In the genomic region with DNA sequence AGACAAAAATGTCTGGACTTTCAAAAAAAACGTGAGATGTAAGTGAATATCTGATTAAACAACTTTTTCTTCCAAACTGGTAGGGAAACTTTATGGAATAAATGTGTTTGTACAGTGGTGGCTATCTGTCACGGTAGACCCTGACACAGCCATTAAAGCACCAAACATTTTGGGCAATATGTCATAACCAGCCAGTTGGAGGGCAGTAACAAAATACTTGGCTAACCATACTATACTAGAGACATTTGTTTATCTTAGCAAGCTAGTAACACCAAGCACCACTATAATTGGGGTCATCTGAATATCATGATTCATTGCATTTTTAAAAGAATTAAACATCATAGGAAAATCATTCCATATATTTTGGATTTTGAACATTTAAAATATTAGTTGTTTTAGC, we compare ENCODE assay signal across 20 cellular contexts. TPM values are rescaled to one million over a fixed set of nuclear protein-coding genes. Genes with fewer than 3 reads are reported as not detected.
DNase-seq lines count a peak whose midpoint lies in the region; ATAC-seq and TF ChIP-seq lines count a peak whose summit lies in the region.
"Had no signal": no experiment of that assay in that cellular context is flagged by ENCODE, and none has a peak within 500 bp of the region (broad histone marks: within the 10 kb centered on the region; RNA-seq: fewer than 3 reads in every experiment).

No MANE protein-coding gene starts in this region.

- no peaks in the 10 kb centered on the region for H3K79me2 ChIP-seq in GM23248 (ENCODE audit: insufficient read depth)

- H3K27ac ChIP-seq in GM23248: no peak overlapping the region
- H3K27ac ChIP-seq: A549, C4-2B, PC-9, SJSA1 had no signal

- peak overlapping the region; percentile 20; the same call in 1 of the 2 replicates for H2AFZ ChIP-seq in GM23248

- H3K9ac ChIP-seq in GM23248: no peak overlapping the region

- no peaks in the 10 kb centered on the region for H3K27me3 ChIP-seq in GM23248 (replicated peaks; ENCODE audit: insufficient read depth)
- H3K27me3 ChIP-seq: SJSA1 had no signal

- no peak overlapping the region for H3K4me2 ChIP-seq in GM23248 (ENCODE audit: unreplicated experiment)
- H3K4me2 ChIP-seq: A549, PC-9 had no signal

- no peak overlapping the region for H3K4me3 Mint-ChIP-seq in stimulated activated naive CD8-positive, alpha-beta T cell treated with anti-CD3 and anti-CD28 coated beads, Interleukin-15, amount 100 ng/mL, for 72 hours

- no peaks in the 10 kb centered on the region for H4K20me1 ChIP-seq in GM23248 (ENCODE audit: insufficient read depth)

- in situ Hi-C loops in GM23248 (cut with MboI): no loop called here

- DNase-seq in AG10803 (ENCODE audit: low read depth) (peak; percentile 15), GM23248 (peak; percentile 5), NCI-H69 (lab: John Stamatoyannopoulos, UW) (peak; percentile 62), fibroblast of peridontal ligament (ENCODE audit: extremely low read depth) (peak; percentile 56), cardiac septum (ENCODE audit: low spot score) (no peak), T1000 (lab: John Stamatoyannopoulos, UW) (no peak)
- DNase-seq in stimulated activated naive CD8-positive, alpha-beta T cell treated with anti-CD3 and anti-CD28 coated beads, Interleukin-15, amount 100 ng/mL, for 72 hours: no peak
- DNase-seq: COR-L47, DMS153, KG1, NCI-H1105 treated with DMSO at 0.1 percent for 48 hours, NCI-H1694 treated with DMSO at 0.1 percent for 48 hours, NCI-H2107, NCI-H345, NCI-H526 treated with DMSO at 0.1 percent for 48 hours, PC-9 had no signal

- H3K36me3 ChIP-seq in GM23248 (ENCODE audit: low read depth): no peaks in the 10 kb centered on the region
- H3K36me3 ChIP-seq: SJSA1 had no signal

- H3K4me3 ChIP-seq in AG10803 (ENCODE audit: low read length): no peak overlapping the region
- no peak overlapping the region for H3K4me3 ChIP-seq in GM23248
- H3K4me3 ChIP-seq: A549, PC-9, SJSA1 had no signal

- no peak for ATAC-seq in HG02885 (IDR thresholded peaks at IDR 0.05; ENCODE audit: poor library complexity, unreplicated experiment)
- no peak for ATAC-seq in stimulated activated naive CD8-positive, alpha-beta T cell treated with anti-CD3 and anti-CD28 coated beads, Interleukin-15, amount 100 ng/mL, for 72 hours
- ATAC-seq: A549 had no signal

- intact Hi-C loops in cardiac septum (cut with DNase I): no loop called here

- H3F3A ChIP-seq in GM23248 (ENCODE audit: insufficient read depth): peaks cover 15% of the 10 kb centered on the region; the same call in 1 of the 2 replicates

- no peaks in the 10 kb centered on the region for H3K27me3 Mint-ChIP-seq in stimulated activated naive CD8-positive, alpha-beta T cell treated with anti-CD3 and anti-CD28 coated beads, Interleukin-15, amount 100 ng/mL, for 72 hours

- H3K9me3 ChIP-seq in GM23248 (ENCODE audit: low read depth): no peaks in the 10 kb centered on the region
- H3K9me3 ChIP-seq: A549, SJSA1 had no signal

- no peak for TF ChIP-seq CTCF in AG10803 (conservative IDR thresholded peaks at IDR 0.05; ENCODE audit: low read length)

- peaks cover 19% of the 10 kb centered on the region for H3K4me1 ChIP-seq in GM23248 (ENCODE audit: insufficient read depth)
- H3K4me1 ChIP-seq: A549 had no signal

- 7 to 11% methylated on average over 2 of the region's 2 CpGs for WGBS in GM23248 (ENCODE audit: low coverage in 1 of 2, low lambda C conversion rate in 2 of 2, missing lambda C conversion rate in 2 of 2), 2 experiments

- H3K27ac Mint-ChIP-seq in stimulated activated naive CD8-positive, alpha-beta T cell treated with anti-CD3 and anti-CD28 coated beads, Interleukin-15, amount 100 ng/mL, for 72 hours: no peak overlapping the region

- no peaks in the 10 kb centered on the region for H3K4me1 Mint-ChIP-seq in stimulated activated naive CD8-positive, alpha-beta T cell treated with anti-CD3 and anti-CD28 coated beads, Interleukin-15, amount 100 ng/mL, for 72 hours

- H3K9me2 ChIP-seq in GM23248 (ENCODE audit: insufficient read depth): no peaks in the 10 kb centered on the region

- peaks cover 0 to 7% of the 10 kb centered on the region in 2 donors for H3K9me3 Mint-ChIP-seq in stimulated activated naive CD8-positive, alpha-beta T cell treated with anti-CD3 and anti-CD28 coated beads, Interleukin-15, amount 100 ng/mL, for 72 hours

RNA-seq across cellular contexts. Expression of a gene that starts 6.0 kb away (rescaled TPM):
- total RNA-seq in GM23248 (2014; rRNA removed; shearing (Covaris generic)): not detected in 2 replicates
- not detected in 2 replicates for polyA plus RNA-seq in GM23248 (2016; fragmentation: Nextera tagmentation; extraction: Ambion mirVana)
- total RNA-seq in cardiac septum: 1.1 TPM
- total RNA-seq: PC-9, SJSA1 had no signal
- polyA plus RNA-seq: A549 had no signal

RNA-seq across cellular contexts. Expression of a gene that starts 15.3 kb away (rescaled TPM):
- total RNA-seq in GM23248 (2014; rRNA removed; shearing (Covaris generic)): not detected in 2 replicates
- not detected in 2 replicates for polyA plus RNA-seq in GM23248 (2016; fragmentation: Nextera tagmentation; extraction: Ambion mirVana)
- total RNA-seq in cardiac septum: not detected
- total RNA-seq: PC-9, SJSA1 had no signal
- polyA plus RNA-seq: A549 had no signal

Comparison
In these comparisons a context has a peak if more than half of its experiments do, and no peak if none do; other contexts are left out.
1. DNase-seq: peak in AG10803 (single experiment), GM23248 (single experiment), NCI-H69 (single experiment) and fibroblast of peridontal ligament (single experiment); none in cardiac septum (single experiment), stimulated activated naive CD8-positive, alpha-beta T cell treated with anti-CD3 and anti-CD28 coated beads, Interleukin-15, amount 100 ng/mL, for 72 hours (0 of 2) and T1000 (single experiment).